Comparison of ENCODE assay signal across 6 cellular contexts in genomic region chr17:2071024-2071385, GRCh38. TPM values are rescaled to one million over a fixed set of nuclear protein-coding genes. Genes with fewer than 3 reads are reported as not detected.
DNase-seq lines count a peak whose midpoint lies in the region; ATAC-seq and TF ChIP-seq lines count a peak whose summit lies in the region.

No MANE protein-coding gene starts in this region.

- no peaks in the 10 kb centered on the region for H3K9me3 ChIP-seq in CD4-positive, alpha-beta memory T cell (ENCODE audit: control insufficient read depth in 1 of 2, low read length in 2 of 2)
- H3K9me3 ChIP-seq in muscle layer of duodenum (ENCODE audit: control insufficient read depth in 1 of 2, low read length in 2 of 2): no peaks in the 10 kb centered on the region

- POLR2A ChIA-PET in CD4-positive, alpha-beta memory T cell (lab: Charles Lee; ENCODE audit: partially characterized antibody): interaction anchor here (0.9 to 1.9 kb wide), 2 partner anchors 11 to 19 kb away, joined by 3 to 8 read pairs; no protein-coding TSS in a partner anchor
- POLR2A ChIA-PET in activated CD4-positive, alpha-beta memory T cell treated with anti-CD3 and anti-CD28 coated beads for 36 hours (lab: Charles Lee): interaction anchor here (0.6 to 5.7 kb wide), 9 partner anchors 11 to 193 kb away, joined by 3 to 82 read pairs (median 5); no protein-coding TSS in a partner anchor
- POLR2A ChIA-PET in HEK293T (lab: Yijun Ruan, JAX): no interaction called here

- H3K36me3 Mint-ChIP-seq in CD4-positive, alpha-beta memory T cell: peaks cover 55 to 60% of the 10 kb centered on the region in 2 donors
- peaks cover 45% of the 10 kb centered on the region for H3K36me3 Mint-ChIP-seq in activated CD4-positive, alpha-beta memory T cell treated with anti-CD3 and anti-CD28 coated beads for 36 hours

- no peak for ATAC-seq in GM19452 (IDR thresholded peaks at IDR 0.05; ENCODE audit: unreplicated experiment)

- no peak for DNase-seq in CD4-positive, alpha-beta memory T cell
- DNase-seq in activated CD4-positive, alpha-beta memory T cell treated with anti-CD3 and anti-CD28 coated beads for 36 hours: no peak
- DNase-seq in NCI-H1436 treated with DMSO at 0.1 percent for 48 hours (lab: John Stamatoyannopoulos, UW): no peak
- no peak for DNase-seq in HEK293T (ENCODE audit: extremely low spot score)

- H3K27ac ChIP-seq in CD4-positive, alpha-beta memory T cell (ENCODE audit: low read depth, low read length): no peak overlapping the region
- H3K27ac ChIP-seq in muscle layer of duodenum (ENCODE audit: low read length): peak overlapping the region; percentile 81

- no peaks in the 10 kb centered on the region for H3K27me3 ChIP-seq in CD4-positive, alpha-beta memory T cell (ENCODE audit: insufficient read depth, low read length)
- H3K27me3 ChIP-seq in muscle layer of duodenum (ENCODE audit: low read depth, low read length): no peaks in the 10 kb centered on the region

- H3K4me1 Mint-ChIP-seq in CD4-positive, alpha-beta memory T cell: peaks cover 9 to 25% (median 18%) of the 10 kb centered on the region in 4 donors
- peaks cover 49% of the 10 kb centered on the region for H3K4me1 Mint-ChIP-seq in activated CD4-positive, alpha-beta memory T cell treated with anti-CD3 and anti-CD28 coated beads for 36 hours (ENCODE audit: low read depth)

- CTCF ChIA-PET in CD4-positive, alpha-beta memory T cell (lab: Charles Lee; ENCODE audit: partially characterized antibody): no interaction called here
- CTCF ChIA-PET in activated CD4-positive, alpha-beta memory T cell treated with anti-CD3 and anti-CD28 coated beads for 36 hours (lab: Charles Lee): interaction anchor here (0.9 to 8.3 kb wide), 7 partner anchors 13 to 212 kb away, joined by 3 to 122 read pairs (median 6); partner anchors contain the start of gene HIC1
- CTCF ChIA-PET in HEK293T (lab: Yijun Ruan, JAX): interaction anchor here (1.0 kb wide), 1 partner anchor 16 kb away, joined by 3 read pairs; no protein-coding TSS in a partner anchor

- no peaks in the 10 kb centered on the region for H3K27me3 Mint-ChIP-seq in CD4-positive, alpha-beta memory T cell
- H3K27me3 Mint-ChIP-seq in activated CD4-positive, alpha-beta memory T cell treated with anti-CD3 and anti-CD28 coated beads for 36 hours: peaks cover 2% of the 10 kb centered on the region

- H3K27ac Mint-ChIP-seq in CD4-positive, alpha-beta memory T cell: peak overlapping the region in 4 of 7 donors; percentile 42 to 80 (median 64)
- peak overlapping the region; percentile 93 for H3K27ac Mint-ChIP-seq in activated CD4-positive, alpha-beta memory T cell treated with anti-CD3 and anti-CD28 coated beads for 36 hours

- no peaks in the 10 kb centered on the region for H3K9me3 Mint-ChIP-seq in CD4-positive, alpha-beta memory T cell
- H3K9me3 Mint-ChIP-seq in activated CD4-positive, alpha-beta memory T cell treated with anti-CD3 and anti-CD28 coated beads for 36 hours: no peaks in the 10 kb centered on the region

- H3K4me3 Mint-ChIP-seq in CD4-positive, alpha-beta memory T cell: peak overlapping the region in 2 of 8 donors; percentile 6 to 31
- H3K4me3 Mint-ChIP-seq in activated CD4-positive, alpha-beta memory T cell treated with anti-CD3 and anti-CD28 coated beads for 36 hours: peak overlapping the region; percentile 36

- peaks cover 21% of the 10 kb centered on the region for H3K4me1 ChIP-seq in CD4-positive, alpha-beta memory T cell (ENCODE audit: insufficient read depth, low read length)
- H3K4me1 ChIP-seq in muscle layer of duodenum (ENCODE audit: control insufficient read depth in 1 of 2, insufficient read depth in 2 of 2, low read length in 2 of 2): peaks cover 15 to 20% of the 10 kb centered on the region in 2 donors

- peaks cover 17% of the 10 kb centered on the region for H3K36me3 ChIP-seq in CD4-positive, alpha-beta memory T cell (ENCODE audit: insufficient read depth, low read length)
- peaks cover 4 to 41% of the 10 kb centered on the region in 2 donors for H3K36me3 ChIP-seq in muscle layer of duodenum (ENCODE audit: control insufficient read depth in 1 of 2, insufficient read depth in 2 of 2, low read length in 2 of 2)

- H3K4me3 ChIP-seq in CD4-positive, alpha-beta memory T cell (ENCODE audit: low read length in 2 of 2): no peak overlapping the region
- no peak overlapping the region for H3K4me3 ChIP-seq in muscle layer of duodenum (ENCODE audit: low read depth in 1 of 2, low read length in 2 of 2)

- intact Hi-C loops in CD4-positive, alpha-beta memory T cell (cut with micrococcal nuclease): no loop called here
- intact Hi-C loops in activated CD4-positive, alpha-beta memory T cell treated with anti-CD3 and anti-CD28 coated beads for 36 hours (cut with micrococcal nuclease): no loop called here

TF ChIP-seq in HEK293T, 16 proteins besides CTCF, POLR2A, EP300 and RAD21:
- TF ChIP-seq ELF4 (IDR thresholded peaks at IDR 0.05) (no peak), ZNF384 (IDR thresholded peaks at IDR 0.05) (no peak), SP1 (IDR thresholded peaks at IDR 0.05) (no peak), CTBP1 (IDR thresholded peaks at IDR 0.05; ENCODE audit: borderline replicate concordance) (no peak), FOXK2 (IDR thresholded peaks at IDR 0.05) (no peak)

RNA-seq across cellular contexts. Expression of gene HIC1, which starts 16.1 kb away (rescaled TPM):
- 1 to 10 TPM; 4.9 to 5.2 TPM for total RNA-seq in CD4-positive, alpha-beta memory T cell
- polyA plus RNA-seq in CD4-positive, alpha-beta memory T cell: 1 to 10 TPM in 1 of 2 donors, under 1 TPM in 1; 0.39 to 1.6 TPM
- 10 to 100 TPM; 13.1 to 13.2 TPM for total RNA-seq in activated CD4-positive, alpha-beta memory T cell treated with anti-CD3 and anti-CD28 coated beads for 36 hours

RNA-seq across cellular contexts. Expression of gene OVCA2, which starts 29.2 kb away (rescaled TPM):
- total RNA-seq in CD4-positive, alpha-beta memory T cell: 10 to 100 TPM; 27.9 to 36.7 TPM
- polyA plus RNA-seq in CD4-positive, alpha-beta memory T cell: 10 to 100 TPM; 49.6 to 90.3 TPM
- total RNA-seq in activated CD4-positive, alpha-beta memory T cell treated with anti-CD3 and anti-CD28 coated beads for 36 hours: 10 to 100 TPM; 31.7 to 34.8 TPM

RNA-seq across cellular contexts. Expression of gene DPH1, which starts 41.1 kb away (rescaled TPM):
- 10 to 100 TPM; 76.6 to 95.8 TPM for total RNA-seq in CD4-positive, alpha-beta memory T cell
- polyA plus RNA-seq in CD4-positive, alpha-beta memory T cell: 10 to 100 TPM; 30.8 to 39.8 TPM
- 10 to 100 TPM; 29.4 to 31.1 TPM for total RNA-seq in activated CD4-positive, alpha-beta memory T cell treated with anti-CD3 and anti-CD28 coated beads for 36 hours

RNA-seq across cellular contexts. Expression of gene RTN4RL1, which starts 45.9 kb away (rescaled TPM):
- total RNA-seq in CD4-positive, alpha-beta memory T cell: under 1 TPM; 0.30 to 0.47 TPM
- 1 to 10 TPM in 1 of 2 donors, under 1 TPM in 1; 0.27 to 2.0 TPM for polyA plus RNA-seq in CD4-positive, alpha-beta memory T cell
- total RNA-seq in activated CD4-positive, alpha-beta memory T cell treated with anti-CD3 and anti-CD28 coated beads for 36 hours: under 1 TPM; 0.17 to 0.21 TPM
